ENCODE assay signal across 26 cellular contexts in the genomic region with DNA sequence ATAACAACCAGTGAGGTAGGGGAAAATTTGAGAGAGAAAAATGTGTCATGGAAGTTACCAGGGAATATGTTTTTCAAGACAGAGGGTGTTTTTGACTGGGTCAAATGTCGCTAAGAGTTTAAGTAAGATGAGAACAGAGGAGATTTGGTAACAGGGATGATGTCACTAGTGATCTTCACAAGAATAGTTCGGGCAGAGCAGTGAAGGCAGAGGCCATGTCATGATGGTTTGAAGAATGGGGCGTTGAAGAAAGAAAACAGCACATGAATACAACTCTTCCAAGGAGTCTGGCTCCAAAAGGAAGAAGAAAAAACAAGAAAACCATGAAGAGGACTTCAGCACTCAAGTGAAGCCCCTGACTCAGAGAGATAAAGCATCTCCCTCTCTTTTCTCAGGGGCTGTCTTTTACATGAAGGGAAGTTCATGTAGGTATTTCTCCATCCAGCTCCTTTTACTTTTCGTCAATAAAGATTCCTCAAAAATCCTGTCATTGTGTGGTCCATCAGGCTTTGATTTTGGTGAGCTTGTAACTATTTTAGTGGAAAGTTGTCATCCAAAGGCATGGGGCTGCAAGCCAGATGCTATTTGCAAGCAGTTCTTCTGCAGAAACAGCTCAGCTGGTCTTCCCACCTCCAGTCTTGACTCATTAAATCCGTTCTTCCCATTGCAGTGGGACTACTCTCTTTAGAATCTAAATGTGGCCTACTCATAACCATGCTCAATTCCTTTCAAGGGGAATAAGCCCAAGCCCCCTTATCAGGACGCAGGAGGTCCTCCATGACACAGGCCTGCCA.
"Had no signal": no experiment of that assay in that cellular context is flagged by ENCODE, and none has a peak within 500 bp of the region (broad histone marks: within the 10 kb centered on the region; RNA-seq: fewer than 3 reads in every experiment).

No MANE protein-coding gene starts in this region.

- H3K36me3 ChIP-seq: heart right ventricle, neutrophil, ovary, stomach had no signal

- H3K4me3 ChIP-seq: coronary artery, dorsolateral prefrontal cortex, heart right ventricle, ovary, smooth muscle cell, stomach, testis had no signal

- H3K9me3 ChIP-seq: heart right ventricle, neutrophil, ovary, stomach, testis had no signal

- H3K4me1 ChIP-seq: foreskin keratinocyte, stomach, testis had no signal

- DNase-seq: activated CD4-positive, alpha-beta T cell treated with anti-CD3 and anti-CD28 coated beads for 4 hours; activated CD4-positive, alpha-beta T cell treated with anti-CD3 and anti-CD28 coated beads, Interleukin-2, amount 50 U/mL, for 4 hours; activated naive CD4-positive, alpha-beta T cell; activated T-cell treated with anti-CD3 and anti-CD28 coated beads for 4 hours; activated T-cell treated with anti-CD3 and anti-CD28 coated beads, Interleukin-2, amount 50 U/mL, for 72 hours; aorta; foreskin keratinocyte; heart right ventricle; kidney glomerular epithelial cell; naive B cell; nephron progenitor cell; ovary; retina; stimulated activated CD4-positive, alpha-beta T cell treated with anti-CD3 and anti-CD28 coated beads, Interleukin-1b, Interleukin-23, amount 100 ng/mL, for 48 hours; stimulated activated CD4-positive, alpha-beta T cell treated with anti-CD3 and anti-CD28 coated beads, Interleukin-4, amount 100 ng/mL, for 4 hours; stimulated activated CD8-positive, alpha-beta memory T cell treated with anti-CD3 and anti-CD28 coated beads, Interleukin-4, amount 100 ng/mL, for 48 hours; stomach; T-helper 9 cell; testis had no signal

- ATAC-seq: activated naive CD4-positive, alpha-beta T cell treated with anti-CD3 and anti-CD28 coated beads, Interleukin-2, amount 50 U/mL, for 72 hours; activated T-cell treated with anti-CD3 and anti-CD28 coated beads, Interleukin-2, amount 50 U/mL, for 72 hours; foreskin keratinocyte; left lobe of liver had no signal

- H3K27ac ChIP-seq: coronary artery, foreskin keratinocyte, neutrophil, ovary, testis, VCaP had no signal

- H3K27me3 ChIP-seq: dorsolateral prefrontal cortex, foreskin keratinocyte, heart right ventricle, neutrophil, ovary, stomach, testis had no signal
